ENCODE assay signal across 19 cellular contexts in the genomic region with DNA sequence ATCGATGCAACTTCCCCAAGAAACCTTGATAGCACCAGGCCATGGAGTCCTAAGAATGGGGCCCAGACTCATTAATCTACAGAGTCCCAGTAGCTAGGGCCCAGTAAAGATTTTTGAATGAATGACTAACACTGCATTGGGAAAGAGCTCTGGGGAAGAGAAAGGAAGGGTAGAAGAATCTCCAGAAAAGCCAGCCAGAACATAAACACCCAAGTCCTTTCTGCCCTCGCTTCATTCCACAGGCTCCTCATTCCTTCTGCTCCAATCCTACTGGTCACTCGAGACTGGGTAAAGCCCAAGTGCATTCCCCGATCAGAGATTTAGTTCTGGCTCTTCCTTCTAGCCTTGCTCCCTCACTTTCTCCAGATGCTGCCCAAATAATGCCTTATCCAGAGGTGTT. TPM values are rescaled to one million over a fixed set of nuclear protein-coding genes. Genes with fewer than 3 reads are reported as not detected.
DNase-seq lines count a peak whose midpoint lies in the region; ATAC-seq and TF ChIP-seq lines count a peak whose summit lies in the region.
"Had no signal": no experiment of that assay in that cellular context is flagged by ENCODE, and none has a peak within 500 bp of the region (broad histone marks: within the 10 kb centered on the region; RNA-seq: fewer than 3 reads in every experiment).

No MANE protein-coding gene starts in this region.

- no peaks in the 10 kb centered on the region for H3K9me3 Mint-ChIP-seq in stimulated activated naive CD8-positive, alpha-beta T cell treated with anti-CD3 and anti-CD28 coated beads, Interleukin-15, Interleukin-2, amounts not matched to agents 100 ng/mL and 50 ng/mL, for 24 hours
- H3K9me3 Mint-ChIP-seq: naive thymus-derived CD4-positive, alpha-beta T cell had no signal

- H3K27me3 Mint-ChIP-seq in stimulated activated naive CD8-positive, alpha-beta T cell treated with anti-CD3 and anti-CD28 coated beads, Interleukin-15, Interleukin-2, amounts not matched to agents 100 ng/mL and 50 ng/mL, for 24 hours: no peaks in the 10 kb centered on the region
- H3K27me3 Mint-ChIP-seq: naive thymus-derived CD4-positive, alpha-beta T cell had no signal

- H3K27ac ChIP-seq in fibroblast of lung (ENCODE audit: insufficient read depth, low read length): no peak overlapping the region
- peak overlapping the region; percentile 99 for H3K27ac ChIP-seq in neutrophil
- H3K27ac ChIP-seq: parathyroid adenoma had no signal

- H3K4me3 ChIP-seq in fibroblast of lung (replicated peaks in 1 of 4; ENCODE audit: control extremely low read depth in 1 of 4, insufficient read depth in 1 of 4, low read depth in 3 of 4, low read length in 4 of 4) (no peak overlapping the region), neutrophil (ENCODE audit: low read depth in 1 of 2, low read length in 1 of 2) (peak overlapping the region in 1 of 2 experiments; percentile 53)
- H3K4me3 ChIP-seq: lung had no signal

- H3K4me1 ChIP-seq in fibroblast of lung (ENCODE audit: control insufficient read depth, extremely low read depth, insufficient read depth, low read length): peaks cover 6% of the 10 kb centered on the region
- peaks cover 74 to 75% of the 10 kb centered on the region in 2 experiments for H3K4me1 ChIP-seq in neutrophil (ENCODE audit: control insufficient read depth in 1 of 2, insufficient read depth in 1 of 2, low read depth in 1 of 2, low read length in 1 of 2)
- H3K4me1 ChIP-seq: parathyroid adenoma had no signal

- no peak overlapping the region for H3K9ac ChIP-seq in fibroblast of lung (ENCODE audit: insufficient read depth, low read length)
- H3K9ac ChIP-seq: parathyroid adenoma had no signal

- H3K36me3 ChIP-seq in fibroblast of lung (ENCODE audit: control insufficient read depth, insufficient read depth, low read length) (no peaks in the 10 kb centered on the region), neutrophil (peaks cover 66% of the 10 kb centered on the region)

- no peaks in the 10 kb centered on the region for H3K9me3 ChIP-seq in fibroblast of lung (ENCODE audit: control insufficient read depth, insufficient read depth, low read depth, low read length)
- H3K9me3 ChIP-seq in neutrophil: no peaks in the 10 kb centered on the region

- H3K4me2 ChIP-seq in fibroblast of lung (ENCODE audit: extremely low read depth, insufficient read depth, low read length): no peak overlapping the region

- no peak for ATAC-seq in stimulated activated naive CD8-positive, alpha-beta T cell treated with anti-CD3 and anti-CD28 coated beads, Interleukin-15, Interleukin-2, amounts not matched to agents 100 U/mL and 50 U/mL, for 24 hours
- ATAC-seq in GM19324 (IDR thresholded peaks at IDR 0.05; ENCODE audit: low FRiP score, unreplicated experiment): no peak
- no peak for ATAC-seq in HG03135 (IDR thresholded peaks at IDR 0.05; ENCODE audit: unreplicated experiment)
- ATAC-seq: activated naive CD4-positive, alpha-beta T cell treated with anti-CD3 and anti-CD28 coated beads, Interleukin-2, amount 50 U/mL, for 72 hours; naive thymus-derived CD4-positive, alpha-beta T cell; Right ventricle myocardium inferior had no signal

- H3K27me3 ChIP-seq in fibroblast of lung (ENCODE audit: control insufficient read depth, insufficient read depth, low read length) (no peaks in the 10 kb centered on the region), neutrophil (no peaks in the 10 kb centered on the region)

- no peaks in the 10 kb centered on the region for H3K79me2 ChIP-seq in fibroblast of lung (ENCODE audit: control insufficient read depth, insufficient read depth, low read length)
- H3K79me2 ChIP-seq: parathyroid adenoma had no signal

- peaks cover 40% of the 10 kb centered on the region for H3K4me1 Mint-ChIP-seq in stimulated activated naive CD8-positive, alpha-beta T cell treated with anti-CD3 and anti-CD28 coated beads, Interleukin-15, Interleukin-2, amounts not matched to agents 100 ng/mL and 50 ng/mL, for 24 hours (ENCODE audit: low read depth)

- H4K20me1 ChIP-seq in fibroblast of lung (ENCODE audit: control insufficient read depth, extremely low read depth, insufficient read depth, low read length): no peaks in the 10 kb centered on the region

- TF ChIP-seq CTCF in fibroblast of lung (conservative IDR thresholded peaks at IDR 0.05 in 1 of 2, IDR thresholded peaks at IDR 0.05 in 1 of 2; ENCODE audit: low read depth in 1 of 2, low read length in 2 of 2) (no peak), neutrophil (IDR thresholded peaks at IDR 0.05) (no peak)

- H3K36me3 Mint-ChIP-seq in stimulated activated naive CD8-positive, alpha-beta T cell treated with anti-CD3 and anti-CD28 coated beads, Interleukin-15, Interleukin-2, amounts not matched to agents 100 ng/mL and 50 ng/mL, for 24 hours (ENCODE audit: low read depth): no peaks in the 10 kb centered on the region
- H3K36me3 Mint-ChIP-seq: naive thymus-derived CD4-positive, alpha-beta T cell had no signal

- no peak overlapping the region for H3K4me3 Mint-ChIP-seq in stimulated activated naive CD8-positive, alpha-beta T cell treated with anti-CD3 and anti-CD28 coated beads, Interleukin-15, Interleukin-2, amounts not matched to agents 100 ng/mL and 50 ng/mL, for 24 hours
- H3K4me3 Mint-ChIP-seq: naive thymus-derived CD4-positive, alpha-beta T cell had no signal

- peak overlapping the region; percentile 22 for H3K27ac Mint-ChIP-seq in stimulated activated naive CD8-positive, alpha-beta T cell treated with anti-CD3 and anti-CD28 coated beads, Interleukin-15, Interleukin-2, amounts not matched to agents 100 ng/mL and 50 ng/mL, for 24 hours
- H3K27ac Mint-ChIP-seq: activated naive CD4-positive, alpha-beta T cell treated with anti-CD3 and anti-CD28 coated beads, Interleukin-2, amount 50 U/mL, for 72 hours had no signal

- DNase-seq in stimulated activated naive CD8-positive, alpha-beta T cell treated with anti-CD3 and anti-CD28 coated beads, Interleukin-15, Interleukin-2, amounts not matched to agents 100 U/mL and 50 U/mL, for 24 hours: no peak
- peak; percentile 36 to 49 for DNase-seq in fibroblast of lung (ENCODE audit: low read depth in 2 of 2)
- DNase-seq in HCEC 1CT: no peak
- no peak for DNase-seq in NCI-H1694 (lab: John Stamatoyannopoulos, UW)
- DNase-seq: activated CD4-positive, alpha-beta T cell treated with anti-CD3 and anti-CD28 coated beads for 4 hours; foreskin fibroblast; hippocampal formation; naive thymus-derived CD4-positive, alpha-beta T cell; NCI-H526 treated with DMSO at 0.1 percent for 48 hours; stimulated activated CD4-positive, alpha-beta T cell treated with anti-CD3 and anti-CD28 coated beads, Interleukin-1b, Interleukin-23, amount 100 ng/mL, for 48 hours; stimulated activated naive CD4-positive, alpha-beta T cell had no signal

- H2AFZ ChIP-seq in fibroblast of lung (ENCODE audit: low read length): no peak overlapping the region
- H2AFZ ChIP-seq: parathyroid adenoma had no signal

RNA-seq across cellular contexts. Expression of gene CYRIA, which starts 44.3 kb away (rescaled TPM):
- 7.4 and 10.2 TPM in 2 replicates for total RNA-seq in fibroblast of lung
- polyA plus RNA-seq in fibroblast of lung: 3.6 and 6.3 TPM in 2 replicates
- 3.1 and 4.1 TPM in 2 replicates for polyA plus RNA-seq in fibroblast of lung (2012)
- 1.1 TPM in 1 of 2 replicates, not detected in the other for polyA minus RNA-seq in fibroblast of lung (ENCODE audit: low replicate concordance)

Comparison
In these comparisons a context has a peak if more than half of its experiments do, and no peak if none do; other contexts are left out.
1. DNase-seq: peak in fibroblast of lung (2 of 2); none in stimulated activated naive CD8-positive, alpha-beta T cell treated with anti-CD3 and anti-CD28 coated beads, Interleukin-15, Interleukin-2, amounts not matched to agents 100 U/mL and 50 U/mL, for 24 hours (single experiment), HCEC 1CT (single experiment) and NCI-H1694 (single experiment).